In the genomic region with DNA sequence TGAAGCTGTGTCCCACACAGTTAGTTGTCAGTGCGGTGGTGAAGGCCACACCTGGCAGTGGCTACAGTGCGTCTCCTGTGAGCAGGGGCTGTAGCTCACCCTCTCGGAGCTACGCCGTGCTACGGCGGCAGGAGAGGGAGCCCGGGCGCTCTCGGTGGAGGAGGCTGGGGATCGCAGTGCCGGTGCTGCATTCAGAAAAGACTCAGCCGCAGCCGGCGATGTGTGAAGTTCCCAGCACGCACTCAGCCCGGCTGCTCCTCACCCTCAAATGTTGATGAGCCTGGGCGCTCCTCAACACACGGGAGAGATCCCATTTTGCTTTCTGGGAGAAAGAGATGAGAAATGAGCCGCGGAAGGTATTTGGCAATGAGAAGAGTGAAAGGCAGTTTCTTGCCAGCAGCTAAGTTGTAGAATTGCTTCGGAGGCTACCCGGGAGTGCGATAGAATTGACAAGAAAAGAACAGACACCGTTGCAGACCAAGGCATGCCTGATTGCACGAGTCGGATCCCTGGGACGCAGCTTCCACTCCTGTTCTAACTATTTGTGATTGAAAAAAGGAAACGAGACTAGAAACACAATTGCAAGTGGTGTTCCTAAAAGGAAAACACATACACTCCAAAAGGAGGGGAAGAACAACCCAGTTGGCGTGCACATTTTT, we compare ENCODE assay signal across 8 cellular contexts. TPM values are rescaled to one million over a fixed set of nuclear protein-coding genes. Genes with fewer than 3 reads are reported as not detected.
DNase-seq lines count a peak whose midpoint lies in the region; ATAC-seq, FAIRE-seq and TF ChIP-seq lines count a peak whose summit lies in the region.

A gene (plus strand): TSS at position 194 of the 659 bp plus-strand sequence. CDS start 34,463 bp downstream, outside the sequence.

- RAD21 ChIA-PET in GM12878 (lab: Charles Lee; ENCODE audit: unreplicated experiment) = interaction anchor here (0.6 to 7.1 kb wide), 23 partner anchors 11 to 1457 kb away, joined by 3 to 76 read pairs (median 4); no protein-coding TSS in a partner anchor

- H3K4me1 ChIP-seq in GM12878 (ENCODE audit: control insufficient read depth, insufficient read depth, low read length) (no peaks in the 10 kb centered on the region), SJCRH30 (no peaks in the 10 kb centered on the region)

- 15% methylated on average over 26 of the region's 30 CpGs for WGBS in GM12878 (ENCODE audit: insufficient coverage, insufficient replicate concordance, low lambda C conversion rate, missing lambda C conversion rate)

- DNase-seq in NCI-H1436 (lab: John Stamatoyannopoulos, UW) (peak; percentile 7), NCI-H1436 treated with DMSO at 0.1 percent for 48 hours (lab: John Stamatoyannopoulos, UW) (no peak), GM12878 (ENCODE audit: low read depth, low spot score) (no peak), kidney glomerular epithelial cell (lab: John Stamatoyannopoulos, UW) (peak; percentile 24), activated T-cell treated with anti-CD3 and anti-CD28 coated beads for 4 hours (no peak), SJCRH30 (no peak)

- no peaks in the 10 kb centered on the region for H3K79me2 ChIP-seq in GM12878 (ENCODE audit: control insufficient read depth, insufficient read depth, low read length)

- TF ChIP-seq POLR2A in GM12878 (IDR thresholded peaks at IDR 0.05; ENCODE audit: low read depth, low read length) = no peak

- POLR2A ChIA-PET in GM12878 (lab: Charles Lee) = interaction anchor here (2.8 kb wide), 1 partner anchor 605 kb away, joined by 9 read pairs; no protein-coding TSS in a partner anchor

- peak; percentile 74 for ATAC-seq in GM12878
- no peak for ATAC-seq in HG02642 (IDR thresholded peaks at IDR 0.05; ENCODE audit: poor library complexity, unreplicated experiment)

- H3K9me3 ChIP-seq in GM12878 (replicated peaks; ENCODE audit: control insufficient read depth, insufficient read depth, low read length) (no peaks in the 10 kb centered on the region), SJCRH30 (replicated peaks) (no peaks in the 10 kb centered on the region)

- no peaks in the 10 kb centered on the region for H4K20me1 ChIP-seq in GM12878 (ENCODE audit: control insufficient read depth, insufficient read depth)

- no peak within 1 kb of the TSS for H3K27ac ChIP-seq in GM12878 (ENCODE audit: control insufficient read depth, insufficient read depth)
- peak within 1 kb of the TSS; percentile 33 for H3K27ac ChIP-seq in temporal lobe (ENCODE audit: low read depth, low read length)
- H3K27ac ChIP-seq in SJCRH30 = no peak within 1 kb of the TSS

- no peaks in the 10 kb centered on the region for H3K36me3 ChIP-seq in GM12878 (ENCODE audit: control insufficient read depth in 2 of 2, insufficient read depth in 2 of 2, low read length in 1 of 2)
- H3K36me3 ChIP-seq in SJCRH30 = no peaks in the 10 kb centered on the region

- TSS peak; percentile 73 for BruUV-seq in GM12878 (replicated peaks; lab: Mats Ljungman, UMichigan)

- intact Hi-C loops in GM12878 (cut with micrococcal nuclease; ENCODE audit: unreplicated experiment) = loop anchor here (5.0 to 10.0 kb wide), 5 partner anchors 104 to 604 kb away; no protein-coding TSS in a partner anchor

- SMC1A ChIA-PET in GM12878 (lab: Charles Lee; ENCODE audit: uncharacterized antibody, unreplicated experiment) = interaction anchor here (0.5 to 6.4 kb wide), 22 partner anchors 11 to 1340 kb away, joined by 3 to 52 read pairs (median 4); a partner anchor contains a TSS

- no peaks in the 10 kb centered on the region for H3K27me3 ChIP-seq in GM12878 (replicated peaks in 1 of 2; ENCODE audit: control insufficient read depth in 2 of 2, insufficient read depth in 2 of 2, low read length in 1 of 2)
- peaks cover 12% of the 10 kb centered on the region; the same call in 1 of the 2 replicates for H3K27me3 ChIP-seq in SJCRH30

- H3K4me3 ChIP-seq in GM12878 (no peak within 1 kb of the TSS), SJCRH30 (no peak within 1 kb of the TSS)

- CTCF ChIA-PET in GM12878 (lab: Yijun Ruan, JAX) = interaction anchor here (0.6 to 6.0 kb wide), 13 partner anchors 8 to 1461 kb away, joined by 3 to 52 read pairs (median 3); no protein-coding TSS in a partner anchor

- in situ Hi-C loops in GM12878 (cut with MboI) = loop anchor here (10.0 kb wide), 1 partner anchor 536 kb away; no protein-coding TSS in a partner anchor

- TF ChIP-seq EP300 in GM12878 (IDR thresholded peaks at IDR 0.05; ENCODE audit: borderline replicate concordance in 1 of 2, control insufficient read depth in 1 of 2, low read depth in 2 of 2, low read length in 2 of 2) = no peak

- no peak within 1 kb of the TSS for H2AFZ ChIP-seq in GM12878 (ENCODE audit: control insufficient read depth, low read depth, low read length)

- H3K4me2 ChIP-seq in GM12878 (ENCODE audit: control insufficient read depth, insufficient read depth) = no peak within 1 kb of the TSS

- TF ChIP-seq CTCF in GM12878 (IDR thresholded peaks at IDR 0.05 in 2 of 3, conservative IDR thresholded peaks at IDR 0.05 in 1 of 3; ENCODE audit: control insufficient read depth in 2 of 3, extremely low read depth in 1 of 3, insufficient read depth in 1 of 3, low read depth in 3 of 3, low read length in 3 of 3) = no peak

- no peak for TF ChIP-seq RAD21 in GM12878 (IDR thresholded peaks at IDR 0.05; ENCODE audit: insufficient read depth, low read depth, low read length)

- FAIRE-seq in GM12878 (lab: Jason Lieb, UNC) = no peak

- no peak within 1 kb of the TSS for H3K9ac ChIP-seq in GM12878 (ENCODE audit: control insufficient read depth, insufficient read depth, low read length)

TF ChIP-seq in GM12878, 131 proteins besides CTCF, POLR2A, EP300 and RAD21 (continues in another document):
- TF ChIP-seq, protein P1, sequence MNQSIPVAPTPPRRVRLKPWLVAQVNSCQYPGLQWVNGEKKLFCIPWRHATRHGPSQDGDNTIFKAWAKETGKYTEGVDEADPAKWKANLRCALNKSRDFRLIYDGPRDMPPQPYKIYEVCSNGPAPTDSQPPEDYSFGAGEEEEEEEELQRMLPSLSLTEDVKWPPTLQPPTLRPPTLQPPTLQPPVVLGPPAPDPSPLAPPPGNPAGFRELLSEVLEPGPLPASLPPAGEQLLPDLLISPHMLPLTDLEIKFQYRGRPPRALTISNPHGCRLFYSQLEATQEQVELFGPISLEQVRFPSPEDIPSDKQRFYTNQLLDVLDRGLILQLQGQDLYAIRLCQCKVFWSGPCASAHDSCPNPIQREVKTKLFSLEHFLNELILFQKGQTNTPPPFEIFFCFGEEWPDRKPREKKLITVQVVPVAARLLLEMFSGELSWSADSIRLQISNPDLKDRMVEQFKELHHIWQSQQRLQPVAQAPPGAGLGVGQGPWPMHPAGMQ (IDR thresholded peaks at IDR 0.05; ENCODE audit: borderline replicate concordance) = no peak
- no peak for TF ChIP-seq KAT2A (conservative IDR thresholded peaks at IDR 0.05; ENCODE audit: control insufficient read depth, low read depth, low read length)
- TF ChIP-seq SIX5 (IDR thresholded peaks at IDR 0.05; ENCODE audit: low read depth, low read length, severe bottlenecking) = no peak
- TF ChIP-seq ATF7 (IDR thresholded peaks at IDR 0.05; ENCODE audit: low read depth) = no peak
- peak in 1 of 2 experiments; percentile 35; a peak in 1 of 4 replicates for TF ChIP-seq BHLHE40 (IDR thresholded peaks at IDR 0.05; ENCODE audit: borderline replicate concordance in 1 of 2, low read depth in 2 of 2, low read length in 1 of 2)
- no peak for TF ChIP-seq PAX5 (IDR thresholded peaks at IDR 0.05; ENCODE audit: borderline replicate concordance, low read depth, low read length)
- TF ChIP-seq, protein P2, sequence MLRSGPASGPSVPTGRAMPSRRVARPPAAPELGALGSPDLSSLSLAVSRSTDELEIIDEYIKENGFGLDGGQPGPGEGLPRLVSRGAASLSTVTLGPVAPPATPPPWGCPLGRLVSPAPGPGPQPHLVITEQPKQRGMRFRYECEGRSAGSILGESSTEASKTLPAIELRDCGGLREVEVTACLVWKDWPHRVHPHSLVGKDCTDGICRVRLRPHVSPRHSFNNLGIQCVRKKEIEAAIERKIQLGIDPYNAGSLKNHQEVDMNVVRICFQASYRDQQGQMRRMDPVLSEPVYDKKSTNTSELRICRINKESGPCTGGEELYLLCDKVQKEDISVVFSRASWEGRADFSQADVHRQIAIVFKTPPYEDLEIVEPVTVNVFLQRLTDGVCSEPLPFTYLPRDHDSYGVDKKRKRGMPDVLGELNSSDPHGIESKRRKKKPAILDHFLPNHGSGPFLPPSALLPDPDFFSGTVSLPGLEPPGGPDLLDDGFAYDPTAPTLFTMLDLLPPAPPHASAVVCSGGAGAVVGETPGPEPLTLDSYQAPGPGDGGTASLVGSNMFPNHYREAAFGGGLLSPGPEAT (IDR thresholded peaks at IDR 0.05; ENCODE audit: low read depth) = no peak
- no peak for TF ChIP-seq CREM (IDR thresholded peaks at IDR 0.05; ENCODE audit: low read depth)
- TF ChIP-seq MTA2 (IDR thresholded peaks at IDR 0.05; ENCODE audit: low read depth) = no peak
- TF ChIP-seq, protein P3, sequence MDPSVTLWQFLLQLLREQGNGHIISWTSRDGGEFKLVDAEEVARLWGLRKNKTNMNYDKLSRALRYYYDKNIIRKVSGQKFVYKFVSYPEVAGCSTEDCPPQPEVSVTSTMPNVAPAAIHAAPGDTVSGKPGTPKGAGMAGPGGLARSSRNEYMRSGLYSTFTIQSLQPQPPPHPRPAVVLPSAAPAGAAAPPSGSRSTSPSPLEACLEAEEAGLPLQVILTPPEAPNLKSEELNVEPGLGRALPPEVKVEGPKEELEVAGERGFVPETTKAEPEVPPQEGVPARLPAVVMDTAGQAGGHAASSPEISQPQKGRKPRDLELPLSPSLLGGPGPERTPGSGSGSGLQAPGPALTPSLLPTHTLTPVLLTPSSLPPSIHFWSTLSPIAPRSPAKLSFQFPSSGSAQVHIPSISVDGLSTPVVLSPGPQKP (IDR thresholded peaks at IDR 0.05; ENCODE audit: low read depth, low read length) = no peak

RNA-seq across cellular contexts. Expression of the gene that starts here (rescaled TPM):
- total RNA-seq in GM12878 (2013; cell fraction: nucleolus; rRNA removed) = 43.3 TPM in 2 replicates
- total RNA-seq in GM12878 (2014; rRNA removed) (19.1 and 19.5 TPM in 2 replicates), GM12878 (2014; rRNA removed; fragmentation: Illumina TruSeq; extraction: Trizol) (28.3 and 28.6 TPM in 2 replicates), GM12878 (2021) (17.7 and 18.0 TPM in 2 replicates), temporal lobe (10.8 TPM)
- polyA plus RNA-seq in GM12878 (2011; ENCODE audit: low read depth) = 2.1 TPM
- polyA plus RNA-seq in GM12878 (2011; rRNA removed) (81.3 and 116 TPM in 2 replicates), GM12878 (2014; fragmentation: Illumina TruSeq; extraction: Trizol) (22.5 and 22.7 TPM in 2 replicates), GM12878 (2014; fragmentation: Nextera tagmentation; extraction: Ambion mirVana) (10 to 100 TPM; 23.6 to 26.5 TPM), GM12878 (2014; rRNA removed) (9.9 and 11.6 TPM in 2 replicates), GM12878 (2016; fragmentation: Nextera tagmentation; extraction: Ambion mirVana) (10 to 100 TPM; 72.6 to 74.3 TPM)
- 28.2 and 31.3 TPM in 2 replicates for polyA plus RNA-seq in GM12878 (2011; cell fraction: cytosol; rRNA removed)
- 39.9 and 49.4 TPM in 2 replicates for polyA plus RNA-seq in GM12878 (2011; cell fraction: nucleus; rRNA removed)
- 5.7 TPM in 2 replicates for polyA plus RNA-seq in GM12878 (2012)
- polyA minus RNA-seq in GM12878 (2011; rRNA and poly(A)+ RNA removed) = 59.4 and 112 TPM in 2 replicates
- polyA minus RNA-seq in GM12878 (2011; cell fraction: cytosol; rRNA and poly(A)+ RNA removed) = 55.2 and 63.8 TPM in 2 replicates
- 48.5 and 56.4 TPM in 2 replicates for polyA minus RNA-seq in GM12878 (2011; cell fraction: nucleus; rRNA and poly(A)+ RNA removed)
- total RNA-seq in SJCRH30 (2014; rRNA removed; shearing (Covaris generic)) = not detected in 2 replicates

Comparison
In these comparisons a context has a peak if more than half of its experiments do, and no peak if none do; other contexts are left out.
1. RNA of the gene that starts here (total RNA-seq): 17.7 to 43.3 TPM in GM12878 and 10.8 TPM in temporal lobe (single experiment); not detected in SJCRH30; every median in the first group is over 10 times any median in the second.
2. DNase-seq: peak in NCI-H1436 (single experiment) and kidney glomerular epithelial cell (single experiment); none in NCI-H1436 treated with DMSO at 0.1 percent for 48 hours (single experiment), GM12878 (single experiment), activated T-cell treated with anti-CD3 and anti-CD28 coated beads for 4 hours (single experiment) and SJCRH30 (0 of 2).